In the genomic region with DNA sequence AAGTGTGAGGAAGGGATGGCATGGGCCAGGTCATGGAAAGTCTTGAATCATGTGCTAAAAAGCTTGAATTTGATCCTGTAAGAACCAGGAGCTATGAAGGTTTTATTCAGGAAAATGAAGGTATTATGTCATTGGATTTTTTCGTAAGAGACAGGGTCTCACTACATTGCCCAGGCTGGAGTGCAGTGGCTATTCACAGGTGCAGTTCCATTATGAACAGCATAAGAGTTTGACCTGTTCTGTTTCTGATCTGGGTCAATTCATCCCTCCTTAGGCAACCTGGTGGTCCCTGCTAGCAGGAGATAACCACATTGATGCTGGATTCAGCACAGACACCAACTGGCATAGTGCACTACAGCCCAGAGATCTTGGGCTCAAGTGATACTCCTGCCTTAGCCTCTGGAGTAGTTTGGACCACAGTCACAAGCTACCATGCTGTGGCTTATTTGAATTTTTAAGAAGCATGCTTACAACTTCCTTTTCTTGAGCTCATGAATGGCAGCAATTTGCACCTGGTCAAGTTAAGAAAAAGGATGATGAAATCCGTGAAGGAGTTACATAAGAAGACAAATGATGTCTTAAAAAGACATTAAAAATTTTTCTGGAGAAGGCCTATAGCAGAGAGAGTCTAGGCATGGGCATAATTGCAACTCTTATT, we compare ENCODE assay signal across 22 cellular contexts.
DNase-seq lines count a peak whose midpoint lies in the region; ATAC-seq and TF ChIP-seq lines count a peak whose summit lies in the region.
"Had no signal": no experiment of that assay in that cellular context is flagged by ENCODE, and none has a peak within 500 bp of the region (broad histone marks: within the 10 kb centered on the region; RNA-seq: fewer than 3 reads in every experiment).

No MANE protein-coding gene starts in this region.

- intact Hi-C loops in Caco-2 (cut with micrococcal nuclease; ENCODE audit: unreplicated experiment), result no loop called here

- CTCF ChIA-PET in Caco-2 (lab: Charles Lee), result no interaction called here

- peaks cover 49% of the 10 kb centered on the region for H3K79me2 ChIP-seq in DOHH2 (ENCODE audit: control insufficient read depth, low read length)
- no peaks in the 10 kb centered on the region for H3K79me2 ChIP-seq in SU-DHL-6 (ENCODE audit: insufficient read depth, low read length)

- no TSS peak for BruUV-seq in Caco-2 (replicated peaks; lab: Mats Ljungman, UMichigan)

- H3K27me3 ChIP-seq in DOHH2 (ENCODE audit: control insufficient read depth, low read length), result no peaks in the 10 kb centered on the region
- no peaks in the 10 kb centered on the region for H3K27me3 ChIP-seq in SU-DHL-6 (ENCODE audit: low read length)
- H3K27me3 ChIP-seq in Caco-2 (replicated peaks; ENCODE audit: control insufficient read depth, insufficient read depth, low read length), result no peaks in the 10 kb centered on the region
- H3K27me3 ChIP-seq: Peyer's patch had no signal

- POLR2A ChIA-PET in Caco-2 (lab: Charles Lee), result no interaction called here

- H3K4me1 Mint-ChIP-seq in Caco-2 (ENCODE audit: low read depth, unreplicated experiment), result no peaks in the 10 kb centered on the region

- peaks cover 19% of the 10 kb centered on the region for H3F3A ChIP-seq in DOHH2 (ENCODE audit: control insufficient read depth, insufficient read depth)
- H3F3A ChIP-seq in SU-DHL-6 (ENCODE audit: insufficient read depth), result peaks cover 11% of the 10 kb centered on the region; the same call in 1 of the 2 replicates

- no peaks in the 10 kb centered on the region for H3K36me3 Mint-ChIP-seq in Caco-2 (ENCODE audit: insufficient read depth, unreplicated experiment)

- DNase-seq in NAMALWA (ENCODE audit: low spot score) (peak; percentile 88), iPS DF 4.7 (ENCODE audit: extremely low read depth, low spot score) (peak; percentile 14), Caco-2 (no peak)
- no peak for DNase-seq in activated CD4-positive, alpha-beta T cell treated with anti-CD3 and anti-CD28 coated beads, Interleukin-2, amount 50 U/mL, for 1 hour
- DNase-seq: DMS79, HFFc6, Kasumi-1, NCI-H1048, NCI-H1417 treated with DMSO at 0.1 percent for 48 hours, NCI-H187, NCI-H2107, NCI-H2227 treated with DMSO at 0.1 percent for 48 hours, NCI-H510A, Peyer's patch had no signal

- peak overlapping the region; percentile 46 for H2AFZ ChIP-seq in SU-DHL-6 (ENCODE audit: low read depth, low read length, severe bottlenecking)

- TF ChIP-seq CTCF in DOHH2 (IDR thresholded peaks at IDR 0.05; ENCODE audit: low read depth, low read length, poor library complexity, severe bottlenecking) (no peak), SU-DHL-6 (IDR thresholded peaks at IDR 0.05; ENCODE audit: insufficient read depth, low read length, poor library complexity, severe bottlenecking) (no peak), Caco-2 (IDR thresholded peaks at IDR 0.05; ENCODE audit: insufficient read depth in 1 of 2, low read depth in 1 of 2, low read length in 1 of 2, severe bottlenecking in 1 of 2, unreplicated experiment in 1 of 2) (no peak)

- H3K36me3 ChIP-seq in DOHH2 (ENCODE audit: control insufficient read depth, low read length) (peaks cover 10% of the 10 kb centered on the region), SU-DHL-6 (ENCODE audit: low read length) (no peaks in the 10 kb centered on the region; the same call in 1 of the 2 replicates), Caco-2 (ENCODE audit: control insufficient read depth, insufficient read depth, low read length) (no peaks in the 10 kb centered on the region)
- H3K36me3 ChIP-seq: Peyer's patch had no signal

- peaks cover 2% of the 10 kb centered on the region for H3K27me3 Mint-ChIP-seq in Caco-2 (ENCODE audit: insufficient read depth, unreplicated experiment)

- H3K4me3 ChIP-seq in DOHH2 (ENCODE audit: low read length) (peak overlapping the region; percentile 71), SU-DHL-6 (ENCODE audit: insufficient read depth, low read length, poor library complexity, severe bottlenecking) (no peak overlapping the region), Caco-2 (ENCODE audit: low read depth, low read length) (no peak overlapping the region)
- H3K4me3 ChIP-seq: GM12878, Peyer's patch had no signal

- peaks cover 98% of the 10 kb centered on the region for H3K4me1 ChIP-seq in DOHH2 (ENCODE audit: control insufficient read depth, low read length)
- H3K4me1 ChIP-seq in Caco-2, result no peaks in the 10 kb centered on the region
- H3K4me1 ChIP-seq: Peyer's patch had no signal

- no peaks in the 10 kb centered on the region for H3K9me3 ChIP-seq in DOHH2 (ENCODE audit: control insufficient read depth, insufficient read depth, low read length)
- no peaks in the 10 kb centered on the region for H3K9me3 ChIP-seq in SU-DHL-6 (ENCODE audit: insufficient read depth, low read length)
- H3K9me3 ChIP-seq in Caco-2, result no peaks in the 10 kb centered on the region
- H3K9me3 ChIP-seq: Peyer's patch had no signal

- peak overlapping the region; percentile 84 for H3K4me2 ChIP-seq in DOHH2 (ENCODE audit: low read length)
- H3K4me2 ChIP-seq in SU-DHL-6 (ENCODE audit: low read depth, low read length, poor library complexity, severe bottlenecking), result peak overlapping the region; percentile 34

- peak overlapping the region; percentile 33 for H3K9ac ChIP-seq in SU-DHL-6 (ENCODE audit: low read length)

- no peak overlapping the region for H3K4me3 Mint-ChIP-seq in Caco-2 (ENCODE audit: unreplicated experiment)
- H3K4me3 Mint-ChIP-seq: HFFc6; T-helper 1 cell treated with Interleukin-12 subunit alpha and Interleukin-12 subunit beta and Interleukin-4 antibody, amounts not matched to agents 30 μg/mL and 1 μg/mL, for 36 hours had no signal

- no peak overlapping the region for H3K27ac Mint-ChIP-seq in Caco-2 (ENCODE audit: unreplicated experiment)
- H3K27ac Mint-ChIP-seq: HFFc6; T-helper 1 cell treated with Interleukin-12 subunit alpha and Interleukin-12 subunit beta and Interleukin-4 antibody, amounts not matched to agents 30 μg/mL and 1 μg/mL, for 36 hours had no signal

- no peaks in the 10 kb centered on the region for H3K9me2 ChIP-seq in DOHH2 (replicated peaks; ENCODE audit: control insufficient read depth, low read length)
- no peaks in the 10 kb centered on the region for H3K9me2 ChIP-seq in SU-DHL-6 (replicated peaks; ENCODE audit: insufficient read depth, low read length)

- peak overlapping the region; percentile 96 for H3K27ac ChIP-seq in DOHH2 (ENCODE audit: low read depth, low read length)
- H3K27ac ChIP-seq in SU-DHL-6 (ENCODE audit: low read depth, low read length), result peak overlapping the region; percentile 88
- H3K27ac ChIP-seq: C4-2B, Peyer's patch had no signal

- no peaks in the 10 kb centered on the region for H4K20me1 ChIP-seq in DOHH2 (ENCODE audit: control insufficient read depth, insufficient read depth, low read depth, low read length)
- no peaks in the 10 kb centered on the region for H4K20me1 ChIP-seq in SU-DHL-6 (ENCODE audit: low read depth, low read length)

- ATAC-seq in HG03439 (IDR thresholded peaks at IDR 0.05; ENCODE audit: unreplicated experiment) (no peak), HG03097 (IDR thresholded peaks at IDR 0.05; ENCODE audit: low FRiP score, unreplicated experiment) (no peak)
- ATAC-seq: GM12878, Right ventricle myocardium inferior had no signal

- no peaks in the 10 kb centered on the region for H3K9me3 Mint-ChIP-seq in Caco-2 (ENCODE audit: unreplicated experiment)

Comparison
In these comparisons a context has a peak if more than half of its experiments do, and no peak if none do; other contexts are left out.
1. DNase-seq: peak in NAMALWA (single experiment) and iPS DF 4.7 (single experiment); none in Caco-2 (0 of 2) and activated CD4-positive, alpha-beta T cell treated with anti-CD3 and anti-CD28 coated beads, Interleukin-2, amount 50 U/mL, for 1 hour (single experiment).